ENCODE assay signal across 18 cellular contexts in the genomic region with DNA sequence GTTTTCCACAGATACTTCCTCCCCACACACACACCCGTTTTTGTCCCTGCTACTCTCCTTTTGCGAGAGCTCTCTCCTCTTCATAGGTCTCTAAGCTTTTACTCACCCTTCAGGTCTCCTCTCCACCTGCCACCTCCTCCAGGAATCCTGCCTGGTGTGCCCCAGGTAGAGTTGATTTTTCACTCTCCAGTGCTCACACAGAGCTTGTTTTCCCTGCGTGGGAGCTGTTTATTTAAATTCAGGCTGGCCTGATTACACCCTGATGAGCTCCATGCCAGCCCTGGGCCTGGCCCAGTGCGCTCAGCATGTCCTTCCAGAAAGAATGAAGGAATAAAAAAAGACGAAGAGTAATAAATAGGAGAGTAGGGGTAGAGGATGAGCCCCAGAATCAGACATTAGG. TPM values are rescaled to one million over a fixed set of nuclear protein-coding genes. Genes with fewer than 3 reads are reported as not detected.
DNase-seq lines count a peak whose midpoint lies in the region; ATAC-seq and TF ChIP-seq lines count a peak whose summit lies in the region.
"Had no signal": no experiment of that assay in that cellular context is flagged by ENCODE, and none has a peak within 500 bp of the region (broad histone marks: within the 10 kb centered on the region; RNA-seq: fewer than 3 reads in every experiment).

No MANE protein-coding gene starts in this region.

- no peaks in the 10 kb centered on the region for H3K36me3 ChIP-seq in adrenal gland (replicated peaks in 1 of 2)
- H3K36me3 ChIP-seq: esophagus muscularis mucosa, neural progenitor cell had no signal

- BruUV-seq in Calu3 (replicated peaks; lab: Mats Ljungman, UMichigan) = no TSS peak

- 73 to 90% (median 77%) methylated on average over 5 of the region's 5 CpGs for WGBS in adrenal gland, 4 donors

- ATAC-seq in foreskin keratinocyte = no peak
- ATAC-seq in WTC11 = no peak
- no peak for ATAC-seq in HG02588 (IDR thresholded peaks at IDR 0.05; ENCODE audit: unreplicated experiment)
- ATAC-seq: activated T-cell treated with anti-CD3 and anti-CD28 coated beads, Interleukin-2, amount 50 U/mL, for 4 hours had no signal

- CTCF ChIA-PET in Calu3 (lab: Charles Lee) (interaction anchor here (0.9 to 1.2 kb wide), 3 partner anchors 14 to 55 kb away, joined by 3 to 5 read pairs (median 3); a partner anchor contains a TSS), WTC11 (lab: Charles Lee) (interaction anchor here (0.5 to 4.4 kb wide), 5 partner anchors 12 to 204 kb away, joined by 3 to 23 read pairs (median 6); no protein-coding TSS in a partner anchor)

- intact Hi-C loops in Calu3 (cut with micrococcal nuclease; ENCODE audit: unreplicated experiment) (no loop called here), adrenal gland (cut with DNase I) (no loop called here), posterior vena cava (cut with DNase I) (no loop called here)

- TF ChIP-seq POLR2A in adrenal gland (IDR thresholded peaks at IDR 0.05) = no peak

- no peak overlapping the region for H3K4me3 ChIP-seq in adrenal gland
- H3K4me3 ChIP-seq: esophagus muscularis mucosa, neural progenitor cell had no signal

- peaks cover 6 to 16% of the 10 kb centered on the region in 2 donors for H3K4me1 ChIP-seq in adrenal gland (replicated peaks in 1 of 2)
- H3K4me1 ChIP-seq in foreskin keratinocyte = peaks cover 9% of the 10 kb centered on the region

- no peaks in the 10 kb centered on the region for H3K9me3 ChIP-seq in adrenal gland (replicated peaks in 1 of 3)
- H3K9me3 ChIP-seq: esophagus muscularis mucosa had no signal

- no peaks in the 10 kb centered on the region for H3K9me3 Mint-ChIP-seq in Calu3 (ENCODE audit: low read depth, unreplicated experiment)
- no peaks in the 10 kb centered on the region; the same call in 1 of the 2 replicates for H3K9me3 Mint-ChIP-seq in WTC11
- H3K9me3 Mint-ChIP-seq: activated naive CD8-positive, alpha-beta T cell treated with anti-CD3 and anti-CD28 coated beads, Interleukin-2, amount 10 ng/mL, durations not matched to agents 7 days and 5 days; activated T-cell treated with anti-CD3 and anti-CD28 coated beads, Interleukin-2, amount 50 U/mL, for 4 hours; neural progenitor cell had no signal

- POLR2A ChIA-PET in WTC11 (lab: Charles Lee) = interaction anchor here (1.1 kb wide), 1 partner anchor 11 kb away, joined by 3 read pairs; no protein-coding TSS in a partner anchor

- no peaks in the 10 kb centered on the region for H3K27me3 ChIP-seq in adrenal gland
- H3K27me3 ChIP-seq in foreskin keratinocyte = no peaks in the 10 kb centered on the region
- H3K27me3 ChIP-seq: esophagus muscularis mucosa, neural progenitor cell had no signal

- H3K36me3 Mint-ChIP-seq in Calu3 (ENCODE audit: insufficient read depth, unreplicated experiment) (peaks cover 13% of the 10 kb centered on the region), WTC11 (no peaks in the 10 kb centered on the region)
- H3K36me3 Mint-ChIP-seq: activated naive CD8-positive, alpha-beta T cell treated with anti-CD3 and anti-CD28 coated beads, Interleukin-2, amount 10 ng/mL, durations not matched to agents 7 days and 5 days; neural progenitor cell had no signal

- peak overlapping the region; percentile 12 for H3K4me3 Mint-ChIP-seq in Calu3 (ENCODE audit: low read depth, unreplicated experiment)
- H3K4me3 Mint-ChIP-seq in WTC11 = no peak overlapping the region
- H3K4me3 Mint-ChIP-seq: activated naive CD8-positive, alpha-beta T cell treated with anti-CD3 and anti-CD28 coated beads, Interleukin-2, amount 10 ng/mL, durations not matched to agents 7 days and 5 days; activated T-cell treated with anti-CD3 and anti-CD28 coated beads, Interleukin-2, amount 50 U/mL, for 4 hours; neural progenitor cell had no signal

- H3K27me3 Mint-ChIP-seq in Calu3 (ENCODE audit: unreplicated experiment) (no peaks in the 10 kb centered on the region), WTC11 (ENCODE audit: low read depth) (peaks cover 8% of the 10 kb centered on the region)

- peaks cover 54% of the 10 kb centered on the region for H3K4me1 Mint-ChIP-seq in Calu3 (ENCODE audit: low read depth, unreplicated experiment)
- peaks cover 39% of the 10 kb centered on the region for H3K4me1 Mint-ChIP-seq in WTC11

- TF ChIP-seq CTCF in Calu3 (IDR thresholded peaks at IDR 0.05; ENCODE audit: unreplicated experiment) (no peak), adrenal gland (IDR thresholded peaks at IDR 0.05) (no peak), foreskin keratinocyte (conservative IDR thresholded peaks at IDR 0.05) (no peak), WTC11 (IDR thresholded peaks at IDR 0.05) (no peak)

- peak overlapping the region; percentile 79 for H3K27ac Mint-ChIP-seq in Calu3 (ENCODE audit: unreplicated experiment)
- H3K27ac Mint-ChIP-seq in WTC11 = no peak overlapping the region
- H3K27ac Mint-ChIP-seq: activated naive CD8-positive, alpha-beta T cell treated with anti-CD3 and anti-CD28 coated beads, Interleukin-2, amount 10 ng/mL, durations not matched to agents 7 days and 5 days had no signal

- H3K27ac ChIP-seq in adrenal gland = peak overlapping the region in 4 of 5 donors; percentile 42 to 85 (median 76)
- H3K27ac ChIP-seq in foreskin keratinocyte = peak overlapping the region; percentile 83
- H3K27ac ChIP-seq: esophagus muscularis mucosa, KMS-11, neural progenitor cell had no signal

- DNase-seq in Calu3 (no peak), adrenal gland (no peak), foreskin keratinocyte (no peak), posterior vena cava (ENCODE audit: low spot score) (peak; percentile 14), WTC11 (ENCODE audit: low spot score) (no peak), NCI-H524 treated with DMSO at 0.1 percent for 48 hours (lab: John Stamatoyannopoulos, UW) (no peak)
- DNase-seq in activated CD4-positive, CD25-positive, alpha-beta regulatory T cell treated with anti-CD3 and anti-CD28 coated beads, Interleukin-2, amount 50 U/mL, for 72 hours = no peak
- DNase-seq: activated naive CD8-positive, alpha-beta T cell treated with anti-CD3 and anti-CD28 coated beads, Interleukin-2, amount 10 ng/mL, durations not matched to agents 7 days and 5 days; activated T-cell treated with anti-CD3 and anti-CD28 coated beads, Interleukin-2, amount 50 U/mL, for 4 hours; AML-193; NCI-H1436 had no signal

TF ChIP-seq in WTC11, 78 proteins besides CTCF, POLR2A, EP300 and RAD21 (continues in another document):
- TF ChIP-seq SOX15 (CRISPR knock-in tag; IDR thresholded peaks at IDR 0.05) (no peak), TEAD1 (CRISPR knock-in tag; IDR thresholded peaks at IDR 0.05) (no peak), GTF2I (CRISPR knock-in tag; conservative IDR thresholded peaks at IDR 0.05) (no peak), ZNF138 (CRISPR knock-in tag; conservative IDR thresholded peaks at IDR 0.05) (no peak), ZNF263 (CRISPR knock-in tag; IDR thresholded peaks at IDR 0.05; ENCODE audit: low read depth) (no peak), CBFB (CRISPR knock-in tag; IDR thresholded peaks at IDR 0.05; ENCODE audit: low read depth) (no peak), NR3C1 (CRISPR knock-in tag; conservative IDR thresholded peaks at IDR 0.05; ENCODE audit: low read depth) (no peak), JAZF1 (CRISPR knock-in tag; IDR thresholded peaks at IDR 0.05) (no peak), JUN (CRISPR knock-in tag; IDR thresholded peaks at IDR 0.05) (no peak), TEAD4 (CRISPR knock-in tag; IDR thresholded peaks at IDR 0.05) (no peak)
- TF ChIP-seq, protein P1, sequence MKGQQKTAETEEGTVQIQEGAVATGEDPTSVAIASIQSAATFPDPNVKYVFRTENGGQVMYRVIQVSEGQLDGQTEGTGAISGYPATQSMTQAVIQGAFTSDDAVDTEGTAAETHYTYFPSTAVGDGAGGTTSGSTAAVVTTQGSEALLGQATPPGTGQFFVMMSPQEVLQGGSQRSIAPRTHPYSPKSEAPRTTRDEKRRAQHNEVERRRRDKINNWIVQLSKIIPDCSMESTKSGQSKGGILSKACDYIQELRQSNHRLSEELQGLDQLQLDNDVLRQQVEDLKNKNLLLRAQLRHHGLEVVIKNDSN (CRISPR knock-in tag; IDR thresholded peaks at IDR 0.05) = no peak

RNA-seq across cellular contexts. Expression of a gene that starts 7.5 kb away (rescaled TPM):
- total RNA-seq in Calu3 (2022) (283 and 325 TPM in 2 replicates), adrenal gland (1 to 10 TPM in 1 of 8 donors, under 1 TPM in 6, not detected in 1; 0.16 to 1.2 (median 0.41) TPM), foreskin keratinocyte (8.1 and 16.9 TPM in 2 replicates), posterior vena cava (under 1 TPM; 0.38 to 0.97 TPM), WTC11 (2021) (32.0 to 54.3 TPM (median 52.5 TPM) in 3 replicates)
- polyA plus RNA-seq in adrenal gland (under 1 TPM; 0.04 to 0.48 (median 0.37) TPM), foreskin keratinocyte (8.2 and 18.2 TPM in 2 replicates)
- total RNA-seq: T-helper 1 cell treated with Interleukin-12 subunit alpha and Interleukin-12 subunit beta and Interleukin-4 antibody, amounts not matched to agents 30 ng/mL and 1 ng/mL, for 36 hours had no signal

RNA-seq across cellular contexts. Expression of a gene that starts 19.1 kb away (rescaled TPM):
- 14.3 TPM in 2 replicates for total RNA-seq in Calu3 (2022)
- total RNA-seq in adrenal gland = 1 to 10 TPM in 7 of 8 donors, not detected in 1; 1.3 to 8.3 (median 3.3) TPM
- 1 to 10 TPM in 2 of 3 donors, under 1 TPM in 1; 0.40 to 2.2 (median 1.1) TPM for polyA plus RNA-seq in adrenal gland
- total RNA-seq in foreskin keratinocyte = 11.8 and 18.0 TPM in 2 replicates
- 14.3 and 24.7 TPM in 2 replicates for polyA plus RNA-seq in foreskin keratinocyte
- total RNA-seq in posterior vena cava = 1 to 10 TPM in 1 of 2 donors, under 1 TPM in 1; 0.90 to 5.1 TPM
- 4.3 to 7.7 TPM (median 6.6 TPM) in 3 replicates for total RNA-seq in WTC11 (2021)

RNA-seq across cellular contexts. Expression of a gene that starts 37.7 kb away (rescaled TPM):
- 0.59 and 1.2 TPM in 2 replicates for total RNA-seq in Calu3 (2022)
- total RNA-seq in adrenal gland = not detected
- under 1 TPM in 2 of 3 donors, not detected in 1; 0.20 to 0.56 TPM for polyA plus RNA-seq in adrenal gland
- total RNA-seq in foreskin keratinocyte = not detected in 2 replicates
- 0.16 TPM in 1 of 2 replicates, not detected in the other for polyA plus RNA-seq in foreskin keratinocyte
- not detected for total RNA-seq in posterior vena cava
- total RNA-seq in WTC11 (2021) = 0.28 TPM in 1 of 3 replicates, not detected in the others
- total RNA-seq: activated naive CD8-positive, alpha-beta T cell treated with anti-CD3 and anti-CD28 coated beads, Interleukin-2, amount 10 ng/mL, durations not matched to agents 7 days and 5 days; activated T-cell treated with anti-CD3 and anti-CD28 coated beads, Interleukin-2, amount 50 U/mL, for 4 hours; esophagus muscularis mucosa; liver; NCI-H460; T-helper 1 cell treated with Interleukin-12 subunit alpha and Interleukin-12 subunit beta and Interleukin-4 antibody, amounts not matched to agents 30 ng/mL and 1 ng/mL, for 36 hours had no signal

RNA-seq across cellular contexts. Expression of a gene that starts 53.2 kb away (rescaled TPM):
- total RNA-seq in Calu3 (2022) (122 and 135 TPM in 2 replicates), adrenal gland (under 1 TPM in 4 of 8 donors, not detected in 4; 0.22 to 0.72 (median 0.42) TPM), foreskin keratinocyte (not detected in 2 replicates), posterior vena cava (not detected), WTC11 (2021) (20.7 to 35.1 TPM (median 34.8 TPM) in 3 replicates)
- polyA plus RNA-seq in adrenal gland (under 1 TPM in 2 of 3 donors, not detected in 1; 0.24 to 0.40 TPM), foreskin keratinocyte (not detected in 2 replicates)
- total RNA-seq: activated naive CD8-positive, alpha-beta T cell treated with anti-CD3 and anti-CD28 coated beads, Interleukin-2, amount 10 ng/mL, durations not matched to agents 7 days and 5 days; T-helper 1 cell treated with Interleukin-12 subunit alpha and Interleukin-12 subunit beta and Interleukin-4 antibody, amounts not matched to agents 30 ng/mL and 1 ng/mL, for 36 hours had no signal
